13 cellular contexts compared by ENCODE assay signal in the genomic region with DNA sequence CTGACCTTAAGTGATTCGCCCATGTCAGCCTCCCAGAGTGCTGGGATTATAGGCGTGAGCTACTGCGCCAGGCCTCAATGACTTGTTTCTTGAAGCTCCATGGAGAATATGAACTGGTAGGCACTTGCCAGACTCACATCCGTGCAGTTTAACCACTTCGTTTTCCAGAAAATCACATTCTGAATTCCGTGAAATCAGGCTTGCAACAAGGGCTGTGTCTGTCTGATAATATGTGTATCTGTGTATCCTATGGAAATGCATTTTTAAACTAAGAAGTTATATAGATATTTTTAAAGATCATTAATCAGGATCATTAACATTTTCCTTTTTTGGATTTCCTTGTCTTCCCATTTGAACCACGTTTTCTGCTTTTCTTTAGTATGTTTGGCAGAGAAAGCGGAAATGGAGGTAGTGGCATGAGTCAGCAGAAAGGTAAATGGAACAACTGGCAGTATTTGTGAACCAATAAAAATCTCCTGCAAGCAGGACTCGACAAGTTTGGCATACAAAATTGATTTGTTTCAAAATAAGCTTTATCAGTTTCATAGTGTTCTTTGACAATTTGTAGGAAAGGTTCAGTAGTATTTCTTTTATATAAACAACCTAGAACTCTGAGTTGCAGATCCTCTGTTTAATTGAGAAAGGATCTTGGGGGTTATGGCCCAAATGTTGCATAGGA.
DNase-seq lines count a peak whose midpoint lies in the region; ATAC-seq and TF ChIP-seq lines count a peak whose summit lies in the region.
"Had no signal": no experiment of that assay in that cellular context is flagged by ENCODE, and none has a peak within 500 bp of the region (broad histone marks: within the 10 kb centered on the region; RNA-seq: fewer than 3 reads in every experiment).

No MANE protein-coding gene starts in this region.

- H3K27me3 Mint-ChIP-seq in stimulated activated naive B cell treated with anti-CD40 and anti-IgM and Interleukin-4, amounts not matched to agents 10 μg/mL and 1 μg/mL and 100 μg/mL, for 72 hours, result no peaks in the 10 kb centered on the region
- H3K27me3 Mint-ChIP-seq: activated naive CD8-positive, alpha-beta T cell treated with anti-CD3 and anti-CD28 coated beads, Interleukin-2, amount 50 U/mL, for 24 hours had no signal

- peak overlapping the region; percentile 93 for H3K27ac ChIP-seq in RWPE1
- H3K27ac ChIP-seq: SJCRH30 had no signal

- CTCF ChIA-PET in RWPE1 (lab: Yijun Ruan, JAX), result interaction anchor here (1.0 kb wide), 1 partner anchor 60 kb away, joined by 3 read pairs; no protein-coding TSS in a partner anchor

- ATAC-seq in stimulated activated naive B cell treated with anti-CD40 and anti-IgM and Interleukin-4, amounts not matched to agents 10 μg/mL and 1 μg/mL and 100 μg/mL, for 72 hours (replicated peaks), result no peak
- ATAC-seq: activated naive CD8-positive, alpha-beta T cell treated with anti-CD3 and anti-CD28 coated beads, Interleukin-2, amount 50 U/mL, for 24 hours had no signal

- TF ChIP-seq CTCF in RWPE1 (conservative IDR thresholded peaks at IDR 0.05; ENCODE audit: low read depth), result no peak

- DNase-seq in NCI-H2171 treated with DMSO at 0.1 percent for 48 hours (lab: John Stamatoyannopoulos, UW) (peak; percentile 24), NCI-H2171 (lab: John Stamatoyannopoulos, UW) (no peak), RWPE1 (ENCODE audit: low spot score) (peak; percentile 42), erythroblast (lab: John Stamatoyannopoulos, UW) (peak; percentile 63 to 72), medulla oblongata (ENCODE audit: extremely low spot score) (no peak), D341Med (ENCODE audit: low spot score) (no peak)
- DNase-seq in stimulated activated naive B cell treated with anti-CD40 and anti-IgM and Interleukin-4, amounts not matched to agents 10 μg/mL and 1 μg/mL and 100 μg/mL, for 72 hours, result no peak
- no peak for DNase-seq in stimulated activated CD4-positive, alpha-beta T cell treated with anti-CD3 and anti-CD28 coated beads, Interleukin-4, amount 100 ng/mL, for 4 hours
- DNase-seq: activated CD4-positive, alpha-beta T cell treated with anti-CD3 and anti-CD28 coated beads, Interleukin-2, amount 50 U/mL, for 48 hours; activated naive CD8-positive, alpha-beta T cell treated with anti-CD3 and anti-CD28 coated beads, Interleukin-2, amount 50 U/mL, for 24 hours; effector CD8-positive, alpha-beta T cell; NCI-H1694; SJCRH30 had no signal

- H3K9me3 Mint-ChIP-seq in stimulated activated naive B cell treated with anti-CD40 and anti-IgM and Interleukin-4, amounts not matched to agents 10 μg/mL and 1 μg/mL and 100 μg/mL, for 72 hours, result no peaks in the 10 kb centered on the region
- H3K9me3 Mint-ChIP-seq: activated naive CD8-positive, alpha-beta T cell treated with anti-CD3 and anti-CD28 coated beads, Interleukin-2, amount 50 U/mL, for 24 hours had no signal

- peaks cover 26 to 56% of the 10 kb centered on the region in 2 donors for H3K4me1 Mint-ChIP-seq in stimulated activated naive B cell treated with anti-CD40 and anti-IgM and Interleukin-4, amounts not matched to agents 10 μg/mL and 1 μg/mL and 100 μg/mL, for 72 hours

- TF ChIP-seq POLR2A in erythroblast (IDR thresholded peaks at IDR 0.05; ENCODE audit: low read length), result peak; percentile 10

- peak overlapping the region; percentile 47 for H3K27ac Mint-ChIP-seq in stimulated activated naive B cell treated with anti-CD40 and anti-IgM and Interleukin-4, amounts not matched to agents 10 μg/mL and 1 μg/mL and 100 μg/mL, for 72 hours
- H3K27ac Mint-ChIP-seq: activated naive CD8-positive, alpha-beta T cell treated with anti-CD3 and anti-CD28 coated beads, Interleukin-2, amount 50 U/mL, for 24 hours had no signal

- POLR2A ChIA-PET in RWPE1 (lab: Yijun Ruan, JAX; ENCODE audit: low non-redundant PET), result no interaction called here

- H3K36me3 Mint-ChIP-seq in stimulated activated naive B cell treated with anti-CD40 and anti-IgM and Interleukin-4, amounts not matched to agents 10 μg/mL and 1 μg/mL and 100 μg/mL, for 72 hours, result peaks cover 5 to 31% of the 10 kb centered on the region in 2 donors

- H3K4me3 Mint-ChIP-seq in stimulated activated naive B cell treated with anti-CD40 and anti-IgM and Interleukin-4, amounts not matched to agents 10 μg/mL and 1 μg/mL and 100 μg/mL, for 72 hours, result no peak overlapping the region
- H3K4me3 Mint-ChIP-seq: activated naive CD8-positive, alpha-beta T cell treated with anti-CD3 and anti-CD28 coated beads, Interleukin-2, amount 50 U/mL, for 24 hours had no signal

Comparison
In these comparisons a context has a peak if more than half of its experiments do, and no peak if none do; other contexts are left out.
1. DNase-seq: peak in NCI-H2171 treated with DMSO at 0.1 percent for 48 hours (single experiment), RWPE1 (single experiment) and erythroblast (2 of 2); none in NCI-H2171 (single experiment), stimulated activated naive B cell treated with anti-CD40 and anti-IgM and Interleukin-4, amounts not matched to agents 10 μg/mL and 1 μg/mL and 100 μg/mL, for 72 hours (single experiment), medulla oblongata (single experiment), D341Med (single experiment) and stimulated activated CD4-positive, alpha-beta T cell treated with anti-CD3 and anti-CD28 coated beads, Interleukin-4, amount 100 ng/mL, for 4 hours (0 of 2).